ENCODE assay signal across 2 cellular contexts in the genomic region with DNA sequence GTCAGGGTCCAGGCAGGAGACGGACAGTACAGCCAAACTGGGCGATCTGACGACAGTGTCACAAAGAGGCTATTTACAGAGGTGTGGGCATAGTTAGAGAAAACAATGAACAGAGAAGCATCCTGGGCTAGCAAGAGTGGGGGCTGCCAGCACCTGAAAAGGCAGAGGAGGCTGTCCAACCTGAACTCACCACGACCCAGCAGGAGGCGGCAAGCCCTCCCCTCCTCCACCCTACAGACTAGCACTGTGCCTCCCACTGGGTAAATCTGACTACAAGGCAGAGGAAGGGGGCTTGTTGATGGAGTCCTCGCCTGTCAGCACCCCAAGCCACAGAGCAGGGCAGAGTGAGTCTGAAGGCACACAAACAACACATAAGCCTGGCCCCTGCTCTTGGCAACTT.
TF ChIP-seq lines count a peak whose summit lies in the region.

No MANE protein-coding gene starts in this region.

TF ChIP-seq in HepG2, 621 proteins besides CTCF, POLR2A, EP300 and RAD21:
- TF ChIP-seq FOXA3 (CRISPR knock-in tag; IDR thresholded peaks at IDR 0.05) (no peak), MXD1 (CRISPR knock-in tag; IDR thresholded peaks at IDR 0.05) (no peak)
- TF ChIP-seq, protein P1, sequence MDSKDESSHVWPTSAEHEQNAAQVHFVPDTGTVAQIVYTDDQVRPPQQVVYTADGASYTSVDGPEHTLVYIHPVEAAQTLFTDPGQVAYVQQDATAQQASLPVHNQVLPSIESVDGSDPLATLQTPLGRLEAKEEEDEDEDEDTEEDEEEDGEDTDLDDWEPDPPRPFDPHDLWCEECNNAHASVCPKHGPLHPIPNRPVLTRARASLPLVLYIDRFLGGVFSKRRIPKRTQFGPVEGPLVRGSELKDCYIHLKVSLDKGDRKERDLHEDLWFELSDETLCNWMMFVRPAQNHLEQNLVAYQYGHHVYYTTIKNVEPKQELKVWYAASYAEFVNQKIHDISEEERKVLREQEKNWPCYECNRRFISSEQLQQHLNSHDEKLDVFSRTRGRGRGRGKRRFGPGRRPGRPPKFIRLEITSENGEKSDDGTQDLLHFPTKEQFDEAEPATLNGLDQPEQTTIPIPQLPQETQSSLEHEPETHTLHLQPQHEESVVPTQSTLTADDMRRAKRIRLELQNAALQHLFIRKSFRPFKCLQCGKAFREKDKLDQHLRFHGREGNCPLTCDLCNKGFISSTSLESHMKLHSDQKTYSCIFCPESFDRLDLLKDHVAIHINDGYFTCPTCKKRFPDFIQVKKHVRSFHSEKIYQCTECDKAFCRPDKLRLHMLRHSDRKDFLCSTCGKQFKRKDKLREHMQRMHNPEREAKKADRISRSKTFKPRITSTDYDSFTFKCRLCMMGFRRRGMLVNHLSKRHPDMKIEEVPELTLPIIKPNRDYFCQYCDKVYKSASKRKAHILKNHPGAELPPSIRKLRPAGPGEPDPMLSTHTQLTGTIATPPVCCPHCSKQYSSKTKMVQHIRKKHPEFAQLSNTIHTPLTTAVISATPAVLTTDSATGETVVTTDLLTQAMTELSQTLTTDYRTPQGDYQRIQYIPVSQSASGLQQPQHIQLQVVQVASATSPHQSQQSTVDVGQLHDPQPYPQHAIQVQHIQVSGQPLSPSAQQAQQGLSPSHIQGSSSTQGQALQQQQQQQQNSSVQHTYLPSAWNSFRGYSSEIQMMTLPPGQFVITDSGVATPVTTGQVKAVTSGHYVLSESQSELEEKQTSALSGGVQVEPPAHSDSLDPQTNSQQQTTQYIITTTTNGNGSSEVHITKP (CRISPR knock-in tag; IDR thresholded peaks at IDR 0.05; ENCODE audit: low read depth): no peak

TF ChIP-seq in H1, 55 proteins besides CTCF, POLR2A, EP300 and RAD21:
- TF ChIP-seq CTBP2 (IDR thresholded peaks at IDR 0.05; ENCODE audit: borderline replicate concordance, insufficient read depth, insufficient read length, low read length): no peak
- no peak for TF ChIP-seq SP2 (IDR thresholded peaks at IDR 0.05; ENCODE audit: low read length)
- no peak for TF ChIP-seq EGR1 (IDR thresholded peaks at IDR 0.05; ENCODE audit: borderline replicate concordance, low read depth, low read length)
- TF ChIP-seq NRF1 (IDR thresholded peaks at IDR 0.05; ENCODE audit: low read depth, low read length): no peak
- TF ChIP-seq CBX8 (IDR thresholded peaks at IDR 0.05; ENCODE audit: borderline replicate concordance, low read depth, low read length): no peak
- no peak for TF ChIP-seq BCL11A (IDR thresholded peaks at IDR 0.05; ENCODE audit: low read depth in 2 of 2, low read length in 2 of 2)
- TF ChIP-seq EZH2 (IDR thresholded peaks at IDR 0.05; ENCODE audit: low read depth, low read length, severe bottlenecking): no peak
- TF ChIP-seq ZNF274 (IDR thresholded peaks at IDR 0.05; ENCODE audit: borderline replicate concordance, extremely low read depth, low read length): no peak
- no peak for TF ChIP-seq JUND (IDR thresholded peaks at IDR 0.05; ENCODE audit: low read length)
- TF ChIP-seq USF2 (IDR thresholded peaks at IDR 0.05; ENCODE audit: low read length): no peak
- no peak for TF ChIP-seq SUZ12 (IDR thresholded peaks at IDR 0.05; ENCODE audit: low read length)
- TF ChIP-seq MAFK (IDR thresholded peaks at IDR 0.05; ENCODE audit: low read depth, low read length): no peak
- TF ChIP-seq TAF1 (IDR thresholded peaks at IDR 0.05; ENCODE audit: low read depth, low read length): no peak
- no peak for TF ChIP-seq BACH1 (IDR thresholded peaks at IDR 0.05; ENCODE audit: low read length)
- TF ChIP-seq BRCA1 (IDR thresholded peaks at IDR 0.05; ENCODE audit: low read depth, low read length): no peak
- TF ChIP-seq, protein P2, sequence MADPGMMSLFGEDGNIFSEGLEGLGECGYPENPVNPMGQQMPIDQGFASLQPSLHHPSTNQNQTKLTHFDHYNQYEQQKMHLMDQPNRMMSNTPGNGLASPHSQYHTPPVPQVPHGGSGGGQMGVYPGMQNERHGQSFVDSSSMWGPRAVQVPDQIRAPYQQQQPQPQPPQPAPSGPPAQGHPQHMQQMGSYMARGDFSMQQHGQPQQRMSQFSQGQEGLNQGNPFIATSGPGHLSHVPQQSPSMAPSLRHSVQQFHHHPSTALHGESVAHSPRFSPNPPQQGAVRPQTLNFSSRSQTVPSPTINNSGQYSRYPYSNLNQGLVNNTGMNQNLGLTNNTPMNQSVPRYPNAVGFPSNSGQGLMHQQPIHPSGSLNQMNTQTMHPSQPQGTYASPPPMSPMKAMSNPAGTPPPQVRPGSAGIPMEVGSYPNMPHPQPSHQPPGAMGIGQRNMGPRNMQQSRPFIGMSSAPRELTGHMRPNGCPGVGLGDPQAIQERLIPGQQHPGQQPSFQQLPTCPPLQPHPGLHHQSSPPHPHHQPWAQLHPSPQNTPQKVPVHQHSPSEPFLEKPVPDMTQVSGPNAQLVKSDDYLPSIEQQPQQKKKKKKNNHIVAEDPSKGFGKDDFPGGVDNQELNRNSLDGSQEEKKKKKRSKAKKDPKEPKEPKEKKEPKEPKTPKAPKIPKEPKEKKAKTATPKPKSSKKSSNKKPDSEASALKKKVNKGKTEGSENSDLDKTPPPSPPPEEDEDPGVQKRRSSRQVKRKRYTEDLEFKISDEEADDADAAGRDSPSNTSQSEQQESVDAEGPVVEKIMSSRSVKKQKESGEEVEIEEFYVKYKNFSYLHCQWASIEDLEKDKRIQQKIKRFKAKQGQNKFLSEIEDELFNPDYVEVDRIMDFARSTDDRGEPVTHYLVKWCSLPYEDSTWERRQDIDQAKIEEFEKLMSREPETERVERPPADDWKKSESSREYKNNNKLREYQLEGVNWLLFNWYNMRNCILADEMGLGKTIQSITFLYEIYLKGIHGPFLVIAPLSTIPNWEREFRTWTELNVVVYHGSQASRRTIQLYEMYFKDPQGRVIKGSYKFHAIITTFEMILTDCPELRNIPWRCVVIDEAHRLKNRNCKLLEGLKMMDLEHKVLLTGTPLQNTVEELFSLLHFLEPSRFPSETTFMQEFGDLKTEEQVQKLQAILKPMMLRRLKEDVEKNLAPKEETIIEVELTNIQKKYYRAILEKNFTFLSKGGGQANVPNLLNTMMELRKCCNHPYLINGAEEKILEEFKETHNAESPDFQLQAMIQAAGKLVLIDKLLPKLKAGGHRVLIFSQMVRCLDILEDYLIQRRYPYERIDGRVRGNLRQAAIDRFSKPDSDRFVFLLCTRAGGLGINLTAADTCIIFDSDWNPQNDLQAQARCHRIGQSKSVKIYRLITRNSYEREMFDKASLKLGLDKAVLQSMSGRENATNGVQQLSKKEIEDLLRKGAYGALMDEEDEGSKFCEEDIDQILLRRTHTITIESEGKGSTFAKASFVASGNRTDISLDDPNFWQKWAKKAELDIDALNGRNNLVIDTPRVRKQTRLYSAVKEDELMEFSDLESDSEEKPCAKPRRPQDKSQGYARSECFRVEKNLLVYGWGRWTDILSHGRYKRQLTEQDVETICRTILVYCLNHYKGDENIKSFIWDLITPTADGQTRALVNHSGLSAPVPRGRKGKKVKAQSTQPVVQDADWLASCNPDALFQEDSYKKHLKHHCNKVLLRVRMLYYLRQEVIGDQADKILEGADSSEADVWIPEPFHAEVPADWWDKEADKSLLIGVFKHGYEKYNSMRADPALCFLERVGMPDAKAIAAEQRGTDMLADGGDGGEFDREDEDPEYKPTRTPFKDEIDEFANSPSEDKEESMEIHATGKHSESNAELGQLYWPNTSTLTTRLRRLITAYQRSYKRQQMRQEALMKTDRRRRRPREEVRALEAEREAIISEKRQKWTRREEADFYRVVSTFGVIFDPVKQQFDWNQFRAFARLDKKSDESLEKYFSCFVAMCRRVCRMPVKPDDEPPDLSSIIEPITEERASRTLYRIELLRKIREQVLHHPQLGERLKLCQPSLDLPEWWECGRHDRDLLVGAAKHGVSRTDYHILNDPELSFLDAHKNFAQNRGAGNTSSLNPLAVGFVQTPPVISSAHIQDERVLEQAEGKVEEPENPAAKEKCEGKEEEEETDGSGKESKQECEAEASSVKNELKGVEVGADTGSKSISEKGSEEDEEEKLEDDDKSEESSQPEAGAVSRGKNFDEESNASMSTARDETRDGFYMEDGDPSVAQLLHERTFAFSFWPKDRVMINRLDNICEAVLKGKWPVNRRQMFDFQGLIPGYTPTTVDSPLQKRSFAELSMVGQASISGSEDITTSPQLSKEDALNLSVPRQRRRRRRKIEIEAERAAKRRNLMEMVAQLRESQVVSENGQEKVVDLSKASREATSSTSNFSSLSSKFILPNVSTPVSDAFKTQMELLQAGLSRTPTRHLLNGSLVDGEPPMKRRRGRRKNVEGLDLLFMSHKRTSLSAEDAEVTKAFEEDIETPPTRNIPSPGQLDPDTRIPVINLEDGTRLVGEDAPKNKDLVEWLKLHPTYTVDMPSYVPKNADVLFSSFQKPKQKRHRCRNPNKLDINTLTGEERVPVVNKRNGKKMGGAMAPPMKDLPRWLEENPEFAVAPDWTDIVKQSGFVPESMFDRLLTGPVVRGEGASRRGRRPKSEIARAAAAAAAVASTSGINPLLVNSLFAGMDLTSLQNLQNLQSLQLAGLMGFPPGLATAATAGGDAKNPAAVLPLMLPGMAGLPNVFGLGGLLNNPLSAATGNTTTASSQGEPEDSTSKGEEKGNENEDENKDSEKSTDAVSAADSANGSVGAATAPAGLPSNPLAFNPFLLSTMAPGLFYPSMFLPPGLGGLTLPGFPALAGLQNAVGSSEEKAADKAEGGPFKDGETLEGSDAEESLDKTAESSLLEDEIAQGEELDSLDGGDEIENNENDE (IDR thresholded peaks at IDR 0.05; ENCODE audit: insufficient replicate concordance, low read length): no peak
- TF ChIP-seq, protein P3, sequence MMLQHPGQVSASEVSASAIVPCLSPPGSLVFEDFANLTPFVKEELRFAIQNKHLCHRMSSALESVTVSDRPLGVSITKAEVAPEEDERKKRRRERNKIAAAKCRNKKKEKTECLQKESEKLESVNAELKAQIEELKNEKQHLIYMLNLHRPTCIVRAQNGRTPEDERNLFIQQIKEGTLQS (IDR thresholded peaks at IDR 0.05; ENCODE audit: insufficient read depth, low read depth, low read length): no peak
- TF ChIP-seq GABPA (IDR thresholded peaks at IDR 0.05; ENCODE audit: borderline replicate concordance, insufficient read depth, low read length): no peak
- TF ChIP-seq, protein P4, sequence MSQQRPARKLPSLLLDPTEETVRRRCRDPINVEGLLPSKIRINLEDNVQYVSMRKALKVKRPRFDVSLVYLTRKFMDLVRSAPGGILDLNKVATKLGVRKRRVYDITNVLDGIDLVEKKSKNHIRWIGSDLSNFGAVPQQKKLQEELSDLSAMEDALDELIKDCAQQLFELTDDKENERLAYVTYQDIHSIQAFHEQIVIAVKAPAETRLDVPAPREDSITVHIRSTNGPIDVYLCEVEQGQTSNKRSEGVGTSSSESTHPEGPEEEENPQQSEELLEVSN (IDR thresholded peaks at IDR 0.05): no peak
- no peak for TF ChIP-seq ASH2L (IDR thresholded peaks at IDR 0.05; ENCODE audit: low read length)
